ENCODE assay signal across 13 cellular contexts in the genomic region with DNA sequence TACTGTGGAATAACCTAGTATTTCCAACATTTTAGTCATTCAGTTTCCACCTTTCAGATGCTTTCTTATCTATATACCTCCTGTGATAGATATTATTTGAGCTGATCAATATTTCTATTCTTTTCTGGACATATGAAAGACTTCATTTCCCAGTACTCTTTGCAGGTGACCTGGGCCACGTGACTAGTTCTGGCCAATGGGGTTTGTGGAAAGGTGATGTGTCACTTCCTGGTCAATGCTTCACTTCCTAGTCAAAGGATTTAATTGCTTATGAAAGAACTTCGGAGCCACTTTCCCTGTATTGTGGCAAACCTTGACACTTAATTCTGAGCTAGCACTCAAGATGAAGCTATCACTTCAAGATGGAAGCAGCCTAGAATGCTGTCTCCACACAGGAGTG.
A peak's percentile ranks its signal among the peaks of the same experiment; 100 is the strongest.
DNase-seq lines count a peak whose midpoint lies in the region; ATAC-seq, FAIRE-seq and TF ChIP-seq lines count a peak whose summit lies in the region.
"Had no signal": no experiment of that assay in that cellular context is flagged by ENCODE, and none has a peak within 500 bp of the region (broad histone marks: within the 10 kb centered on the region; RNA-seq: fewer than 3 reads in every experiment).

No MANE protein-coding gene starts in this region.

- no peak overlapping the region for H3K27ac Mint-ChIP-seq in T-helper 17 cell
- no peak overlapping the region for H3K27ac Mint-ChIP-seq in activated T-cell treated with anti-CD3 and anti-CD28 coated beads, Interleukin-2, amount 50 U/mL, for 24 hours
- H3K27ac Mint-ChIP-seq: activated naive CD8-positive, alpha-beta T cell treated with anti-CD3 and anti-CD28 coated beads for 36 hours; CD4-positive, alpha-beta T cell; mesothelial cell of epicardium had no signal

- ATAC-seq in T-helper 17 cell (no peak), HG02884 (IDR thresholded peaks at IDR 0.05; ENCODE audit: unreplicated experiment) (no peak)

- DNase-seq in Caki2 (ENCODE audit: low read depth), result peak; percentile 58
- peak; percentile 45 for DNase-seq in OCI-M1 (lab: John Stamatoyannopoulos, UW)
- peak; percentile 46 for DNase-seq in choroid plexus epithelial cell (ENCODE audit: low read depth)
- DNase-seq in T-helper 17 cell, result no peak
- DNase-seq in activated T-cell treated with anti-CD3 and anti-CD28 coated beads, Interleukin-2, amount 50 U/mL, for 24 hours, result no peak
- DNase-seq in GM19239 (ENCODE audit: insufficient read length, low spot score), result no peak
- DNase-seq: activated naive CD8-positive, alpha-beta T cell treated with anti-CD3 and anti-CD28 coated beads for 36 hours; CD4-positive, alpha-beta T cell; NCI-H187 had no signal

- in situ Hi-C loops in Caki2 (cut with HindIII; ENCODE audit: low pct_unique_long_range_greater_than_20kb, low sequenced_read_pairs), result no loop called here

- H3K4me1 ChIP-seq in HEK293 (ENCODE audit: control insufficient read depth, insufficient read depth, low read length), result no peaks in the 10 kb centered on the region

- H3K9me3 Mint-ChIP-seq in activated T-cell treated with anti-CD3 and anti-CD28 coated beads, Interleukin-2, amount 50 U/mL, for 24 hours, result peaks cover 7% of the 10 kb centered on the region
- H3K9me3 Mint-ChIP-seq: CD4-positive, alpha-beta T cell had no signal

- H3K36me3 Mint-ChIP-seq in T-helper 17 cell (ENCODE audit: low read depth), result no peaks in the 10 kb centered on the region
- H3K36me3 Mint-ChIP-seq in activated T-cell treated with anti-CD3 and anti-CD28 coated beads, Interleukin-2, amount 50 U/mL, for 24 hours (ENCODE audit: low read depth), result no peaks in the 10 kb centered on the region
- H3K36me3 Mint-ChIP-seq: activated naive CD8-positive, alpha-beta T cell treated with anti-CD3 and anti-CD28 coated beads for 36 hours; mesothelial cell of epicardium had no signal

- H3K27ac ChIP-seq in HEK293 (ENCODE audit: extremely low read depth, low read depth, low read length), result no peak overlapping the region
- H3K27ac ChIP-seq: thoracic aorta had no signal

- TF ChIP-seq CTCF in HEK293 (tag by site-specific recombination; IDR thresholded peaks at IDR 0.05) (no peak), choroid plexus epithelial cell (conservative IDR thresholded peaks at IDR 0.05; ENCODE audit: low read depth, low read length) (no peak)

- H3K27me3 Mint-ChIP-seq in T-helper 17 cell, result no peaks in the 10 kb centered on the region
- H3K27me3 Mint-ChIP-seq in activated T-cell treated with anti-CD3 and anti-CD28 coated beads, Interleukin-2, amount 50 U/mL, for 24 hours, result peaks cover 21% of the 10 kb centered on the region

- no peak for FAIRE-seq in GM19239 (lab: Jason Lieb, UNC)

- POLR2A ChIA-PET in HEK293 (lab: Yijun Ruan, JAX), result no interaction called here

- CTCF ChIA-PET in HEK293 (lab: Yijun Ruan, JAX), result interaction anchor here (0.8 to 2.3 kb wide), 3 partner anchors 8 to 217 kb away, joined by 3 to 21 read pairs (median 3); no protein-coding TSS in a partner anchor

- H3K4me3 ChIP-seq in HEK293 (ENCODE audit: low read depth, low read length), result no peak overlapping the region
- H3K4me3 ChIP-seq in choroid plexus epithelial cell (ENCODE audit: low read depth, low read length), result no peak overlapping the region
- H3K4me3 ChIP-seq: thoracic aorta had no signal

- H3K4me1 Mint-ChIP-seq in T-helper 17 cell, result no peaks in the 10 kb centered on the region
- H3K4me1 Mint-ChIP-seq in activated T-cell treated with anti-CD3 and anti-CD28 coated beads, Interleukin-2, amount 50 U/mL, for 24 hours (ENCODE audit: low read depth), result no peaks in the 10 kb centered on the region
- H3K4me1 Mint-ChIP-seq: activated naive CD8-positive, alpha-beta T cell treated with anti-CD3 and anti-CD28 coated beads for 36 hours; mesothelial cell of epicardium had no signal

- no peaks in the 10 kb centered on the region for H3K36me3 ChIP-seq in HEK293 (ENCODE audit: control insufficient read depth in 2 of 2, insufficient read depth in 1 of 2, low read length in 2 of 2)
- H3K36me3 ChIP-seq: thoracic aorta had no signal

- H3K9me3 ChIP-seq in HEK293 (ENCODE audit: control insufficient read depth, insufficient read depth, low read depth, low read length) (no peaks in the 10 kb centered on the region), T-helper 17 cell (ENCODE audit: control insufficient read depth, low read length, poor library complexity, severe bottlenecking) (no peaks in the 10 kb centered on the region)
- H3K9me3 ChIP-seq: thoracic aorta had no signal

- H3K4me3 Mint-ChIP-seq in T-helper 17 cell, result no peak overlapping the region
- no peak overlapping the region for H3K4me3 Mint-ChIP-seq in activated T-cell treated with anti-CD3 and anti-CD28 coated beads, Interleukin-2, amount 50 U/mL, for 24 hours
- H3K4me3 Mint-ChIP-seq: activated naive CD8-positive, alpha-beta T cell treated with anti-CD3 and anti-CD28 coated beads for 36 hours; CD4-positive, alpha-beta T cell; mesothelial cell of epicardium had no signal

TF ChIP-seq in HEK293, 187 proteins besides CTCF, POLR2A, EP300 and RAD21:
- TF ChIP-seq ZNF416 (tag by site-specific recombination; IDR thresholded peaks at IDR 0.05), result no peak
- peak; percentile 69 for TF ChIP-seq ZNF518A (tag by site-specific recombination; conservative IDR thresholded peaks at IDR 0.05; ENCODE audit: low read depth)

Comparison
In these comparisons a context has a peak if more than half of its experiments do, and no peak if none do; other contexts are left out.
1. DNase-seq: peak in Caki2 (single experiment), OCI-M1 (single experiment) and choroid plexus epithelial cell (single experiment); none in T-helper 17 cell (0 of 3), activated T-cell treated with anti-CD3 and anti-CD28 coated beads, Interleukin-2, amount 50 U/mL, for 24 hours (single experiment) and GM19239 (single experiment).